Comparison of ENCODE assay signal across 8 cellular contexts in the genomic region with DNA sequence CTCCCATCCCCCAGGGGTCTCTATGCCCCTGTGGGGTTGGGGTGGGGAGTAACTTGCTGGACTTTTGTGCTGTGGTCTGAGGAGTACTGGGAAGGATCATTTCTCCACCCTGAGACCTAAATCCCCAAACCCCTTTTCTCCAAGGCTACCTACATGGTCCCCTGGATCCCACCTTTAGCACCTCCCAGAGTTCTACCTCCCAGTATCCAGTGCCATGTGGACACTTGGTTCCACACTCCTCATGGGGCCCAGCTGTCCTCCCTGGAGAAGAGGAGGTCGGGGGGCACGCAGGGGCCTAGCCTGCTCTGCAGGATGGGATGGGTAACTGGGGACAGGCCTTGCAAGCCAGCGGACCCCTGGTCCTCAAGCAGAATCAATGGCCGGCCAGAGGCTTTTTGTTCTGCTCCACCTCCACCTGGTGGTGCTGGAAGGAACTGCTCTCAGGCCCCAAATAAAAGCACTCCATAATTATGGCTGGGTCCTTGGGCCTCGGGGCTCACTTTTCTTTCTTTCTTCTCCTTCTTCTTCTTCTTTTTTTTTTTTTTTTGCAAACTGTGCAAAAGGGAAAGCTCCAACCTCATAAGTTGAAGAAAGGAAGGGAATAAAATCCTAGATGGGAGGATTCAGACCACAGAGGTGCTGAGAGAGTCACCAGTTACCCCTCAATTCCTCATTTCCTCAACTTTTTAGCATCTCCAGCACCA.
DNase-seq lines count a peak whose midpoint lies in the region; ATAC-seq and TF ChIP-seq lines count a peak whose summit lies in the region.

No MANE protein-coding gene starts in this region.

- H3K9me3 ChIP-seq in PC-3 (ENCODE audit: low read length): no peaks in the 10 kb centered on the region
- no peaks in the 10 kb centered on the region for H3K9me3 ChIP-seq in neural progenitor cell (ENCODE audit: low read depth)
- no peaks in the 10 kb centered on the region for H3K9me3 ChIP-seq in suprapubic skin

- 23% methylated on average over 5 of the region's 5 CpGs for whole genome bisulfite sequencing in suprapubic skin

- no peaks in the 10 kb centered on the region for H3F3A ChIP-seq in PC-3 (ENCODE audit: low read length, unreplicated experiment)
- H3F3A ChIP-seq in neural progenitor cell (ENCODE audit: low read depth): peaks cover 7% of the 10 kb centered on the region

- H3K36me3 ChIP-seq in PC-3 (ENCODE audit: low read depth, low read length): no peaks in the 10 kb centered on the region
- no peaks in the 10 kb centered on the region for H3K36me3 ChIP-seq in neural progenitor cell
- no peaks in the 10 kb centered on the region for H3K36me3 ChIP-seq in suprapubic skin

- H3K27me3 ChIP-seq in PC-3 (ENCODE audit: low read length) (no peaks in the 10 kb centered on the region), neural progenitor cell (peaks cover 12% of the 10 kb centered on the region), suprapubic skin (no peaks in the 10 kb centered on the region)

- no peaks in the 10 kb centered on the region for H4K20me1 ChIP-seq in PC-3 (ENCODE audit: low read length)
- H4K20me1 ChIP-seq in neural progenitor cell (ENCODE audit: low read depth): no peaks in the 10 kb centered on the region

- H3K9ac ChIP-seq in PC-3 (ENCODE audit: low read length) (no peak overlapping the region), neural progenitor cell (no peak overlapping the region)

- H3K4me2 ChIP-seq in PC-3 (ENCODE audit: low read length) (no peak overlapping the region), neural progenitor cell (no peak overlapping the region)

- no peak for TF ChIP-seq POLR2A in suprapubic skin (IDR thresholded peaks at IDR 0.05)

- DNase-seq in ELF-1 (ENCODE audit: low read depth, low spot score): peak; percentile 75
- DNase-seq in HFFc6: peak; percentile 20
- peak; percentile 64 for DNase-seq in PC-3
- DNase-seq in activated T-helper 1 cell treated with anti-CD3 and anti-CD28 coated beads, Interleukin-12 subunit alpha, Interleukin-12 subunit beta, Interleukin-2, Interleukin-4 antibody, amounts not matched to agents 30 ng/mL and 10 ng/mL and 1 ng/mL, durations not matched to agents 14 hours and 24 hours and 36 hours (ENCODE audit: low spot score): peak; percentile 7
- peak; percentile 59 for DNase-seq in fibroblast of pulmonary artery (ENCODE audit: low read depth)
- DNase-seq in neural progenitor cell (ENCODE audit: low spot score): peak; percentile 83
- DNase-seq in suprapubic skin (ENCODE audit: low spot score in 2 of 2): no peak

- CTCF ChIA-PET in PC-3 (lab: Charles Lee): no interaction called here

- intact Hi-C loops in PC-3 (cut with micrococcal nuclease): loop anchor here (2.0 kb wide), 1 partner anchor 77 kb away; no protein-coding TSS in a partner anchor
- intact Hi-C loops in activated T-helper 1 cell treated with anti-CD3 and anti-CD28 coated beads, Interleukin-12 subunit alpha, Interleukin-12 subunit beta, Interleukin-2, Interleukin-4 antibody, amounts not matched to agents 30 ng/mL and 10 ng/mL and 1 ng/mL, durations not matched to agents 14 hours and 24 hours and 36 hours (cut with micrococcal nuclease): loop anchor here (1.0 kb wide), 1 partner anchor 77 kb away; no protein-coding TSS in a partner anchor

- no peaks in the 10 kb centered on the region for H3K79me2 ChIP-seq in PC-3 (ENCODE audit: low read length)
- H3K79me2 ChIP-seq in neural progenitor cell (ENCODE audit: low read depth): no peaks in the 10 kb centered on the region

- H3K27ac Mint-ChIP-seq in HFFc6 (no peak overlapping the region), neural progenitor cell (no peak overlapping the region)
- H3K27ac Mint-ChIP-seq in activated T-helper 1 cell treated with anti-CD3 and anti-CD28 coated beads, Interleukin-12 subunit alpha, Interleukin-12 subunit beta, Interleukin-2, Interleukin-4 antibody, amounts not matched to agents 30 ng/mL and 10 ng/mL and 1 ng/mL, durations not matched to agents 14 hours and 24 hours and 36 hours: no peak overlapping the region

- ATAC-seq in PC-3 (peak; percentile 64), HG03139 (IDR thresholded peaks at IDR 0.05; ENCODE audit: unreplicated experiment) (no peak)

- H3K27me3 Mint-ChIP-seq in HFFc6 (ENCODE audit: insufficient read depth) (peaks cover 27% of the 10 kb centered on the region), neural progenitor cell (ENCODE audit: insufficient read depth, low read depth) (peaks cover 9% of the 10 kb centered on the region)
- H3K27me3 Mint-ChIP-seq in activated T-helper 1 cell treated with anti-CD3 and anti-CD28 coated beads, Interleukin-12 subunit alpha, Interleukin-12 subunit beta, Interleukin-2, Interleukin-4 antibody, amounts not matched to agents 30 ng/mL and 10 ng/mL and 1 ng/mL, durations not matched to agents 14 hours and 24 hours and 36 hours (ENCODE audit: insufficient read depth): peaks cover 8% of the 10 kb centered on the region

- TF ChIP-seq CTCF in HFFc6 (IDR thresholded peaks at IDR 0.05) (peak; percentile 90), PC-3 (conservative IDR thresholded peaks at IDR 0.05; ENCODE audit: low read depth, low read length) (peak; percentile 76), fibroblast of pulmonary artery (IDR thresholded peaks at IDR 0.05; ENCODE audit: low read length, missing control alignments) (peak; percentile 88), neural progenitor cell (IDR thresholded peaks at IDR 0.05) (peak; percentile 79), suprapubic skin (IDR thresholded peaks at IDR 0.05) (peak; percentile 89)

- BruUV-seq in PC-3 (replicated peaks; lab: Mats Ljungman, UMichigan): no TSS peak

- H3K9me2 ChIP-seq in PC-3 (replicated peaks; ENCODE audit: low read length): no peaks in the 10 kb centered on the region

- H3K4me1 Mint-ChIP-seq in HFFc6 (ENCODE audit: low read depth) (no peaks in the 10 kb centered on the region), neural progenitor cell (no peaks in the 10 kb centered on the region)
- H3K4me1 Mint-ChIP-seq in activated T-helper 1 cell treated with anti-CD3 and anti-CD28 coated beads, Interleukin-12 subunit alpha, Interleukin-12 subunit beta, Interleukin-2, Interleukin-4 antibody, amounts not matched to agents 30 ng/mL and 10 ng/mL and 1 ng/mL, durations not matched to agents 14 hours and 24 hours and 36 hours (ENCODE audit: low read depth): no peaks in the 10 kb centered on the region

- peaks cover 5% of the 10 kb centered on the region; the same call in 1 of the 2 replicates for H3K4me1 ChIP-seq in PC-3 (ENCODE audit: insufficient read depth, low read length)
- peaks cover 4% of the 10 kb centered on the region for H3K4me1 ChIP-seq in neural progenitor cell
- peaks cover 11% of the 10 kb centered on the region for H3K4me1 ChIP-seq in suprapubic skin

- H3K27ac ChIP-seq in PC-3 (ENCODE audit: low read length) (no peak overlapping the region), neural progenitor cell (no peak overlapping the region), suprapubic skin (no peak overlapping the region)

- no peak overlapping the region; the same call in 1 of the 2 replicates for H2AFZ ChIP-seq in PC-3 (ENCODE audit: low read length)
- no peak overlapping the region for H2AFZ ChIP-seq in neural progenitor cell (replicated peaks)

- H3K4me3 ChIP-seq in PC-3 (ENCODE audit: low read length) (no peak overlapping the region), fibroblast of pulmonary artery (replicated peaks; ENCODE audit: low read depth, low read length) (no peak overlapping the region), neural progenitor cell (no peak overlapping the region), suprapubic skin (no peak overlapping the region)

- H3K9me3 Mint-ChIP-seq in HFFc6 (no peaks in the 10 kb centered on the region), neural progenitor cell (no peaks in the 10 kb centered on the region)
- no peaks in the 10 kb centered on the region for H3K9me3 Mint-ChIP-seq in activated T-helper 1 cell treated with anti-CD3 and anti-CD28 coated beads, Interleukin-12 subunit alpha, Interleukin-12 subunit beta, Interleukin-2, Interleukin-4 antibody, amounts not matched to agents 30 ng/mL and 10 ng/mL and 1 ng/mL, durations not matched to agents 14 hours and 24 hours and 36 hours

- H3K4me3 Mint-ChIP-seq in HFFc6 (no peak overlapping the region), neural progenitor cell (no peak overlapping the region)
- no peak overlapping the region for H3K4me3 Mint-ChIP-seq in activated T-helper 1 cell treated with anti-CD3 and anti-CD28 coated beads, Interleukin-12 subunit alpha, Interleukin-12 subunit beta, Interleukin-2, Interleukin-4 antibody, amounts not matched to agents 30 ng/mL and 10 ng/mL and 1 ng/mL, durations not matched to agents 14 hours and 24 hours and 36 hours

- no peaks in the 10 kb centered on the region for H3K36me3 Mint-ChIP-seq in HFFc6 (ENCODE audit: low read depth)
- H3K36me3 Mint-ChIP-seq in activated T-helper 1 cell treated with anti-CD3 and anti-CD28 coated beads, Interleukin-12 subunit alpha, Interleukin-12 subunit beta, Interleukin-2, Interleukin-4 antibody, amounts not matched to agents 30 ng/mL and 10 ng/mL and 1 ng/mL, durations not matched to agents 14 hours and 24 hours and 36 hours (ENCODE audit: low read depth): no peaks in the 10 kb centered on the region
- no peaks in the 10 kb centered on the region for H3K36me3 Mint-ChIP-seq in neural progenitor cell

- TF ChIP-seq EP300 in suprapubic skin (IDR thresholded peaks at IDR 0.05): no peak

- POLR2A ChIA-PET in PC-3 (lab: Charles Lee; ENCODE audit: unreplicated experiment): no interaction called here

Comparison
In these comparisons a context has a peak if more than half of its experiments do, and no peak if none do; other contexts are left out.
1. DNase-seq: peak in ELF-1 (single experiment), HFFc6 (single experiment), PC-3 (single experiment), activated T-helper 1 cell treated with anti-CD3 and anti-CD28 coated beads, Interleukin-12 subunit alpha, Interleukin-12 subunit beta, Interleukin-2, Interleukin-4 antibody, amounts not matched to agents 30 ng/mL and 10 ng/mL and 1 ng/mL, durations not matched to agents 14 hours and 24 hours and 36 hours (single experiment), fibroblast of pulmonary artery (single experiment) and neural progenitor cell (single experiment); none in suprapubic skin (0 of 2).
2. Peak in every context shown above with its lines, with median percentiles within 50 percentile points of each other: CTCF ChIP-seq.